ENCODE assay signal across 1 cellular context in genomic region chr12:113325938-113326337, GRCh38.
TF ChIP-seq lines count a peak whose summit lies in the region.

No MANE protein-coding gene starts in this region.

TF ChIP-seq in SK-N-SH, 30 proteins besides CTCF, POLR2A, EP300 and RAD21 (continued from another document):
- TF ChIP-seq REST (IDR thresholded peaks at IDR 0.05; ENCODE audit: low read depth, low read length) (no peak), GATA2 (CRISPR knock-in tag; IDR thresholded peaks at IDR 0.05) (no peak), MEF2A (IDR thresholded peaks at IDR 0.05; ENCODE audit: borderline replicate concordance, low read depth) (no peak), FOXJ3 (CRISPR knock-in tag; IDR thresholded peaks at IDR 0.05) (no peak), CHD2 (IDR thresholded peaks at IDR 0.05; ENCODE audit: low read length, partially characterized antibody) (no peak), USF1 (IDR thresholded peaks at IDR 0.05; ENCODE audit: borderline replicate concordance, low read depth) (no peak), SIN3A (IDR thresholded peaks at IDR 0.05; ENCODE audit: borderline replicate concordance, low read depth, low read length) (no peak), RXRA (IDR thresholded peaks at IDR 0.05; ENCODE audit: borderline replicate concordance, low read depth) (no peak), NRF1 (IDR thresholded peaks at IDR 0.05; ENCODE audit: low read depth, low read length) (no peak), FOXM1 (IDR thresholded peaks at IDR 0.05; ENCODE audit: low read depth) (no peak), POLR2AphosphoS5 (IDR thresholded peaks at IDR 0.05; ENCODE audit: low read depth, low read length) (no peak)
